ENCODE assay signal across 26 cellular contexts in genomic region chr18:75797046-75797445, GRCh38.
DNase-seq lines count a peak whose midpoint lies in the region; ATAC-seq, FAIRE-seq and TF ChIP-seq lines count a peak whose summit lies in the region.
"Had no signal": no experiment of that assay in that cellular context is flagged by ENCODE, and none has a peak within 500 bp of the region (broad histone marks: within the 10 kb centered on the region; RNA-seq: fewer than 3 reads in every experiment).

No MANE protein-coding gene starts in this region.

- H2BK5ac ChIP-seq in trophoblast cell (ENCODE audit: low read depth, low read length, poor library complexity), result no peak overlapping the region

- H3K9ac ChIP-seq in trophoblast cell (ENCODE audit: low read length), result no peak overlapping the region
- H3K9ac ChIP-seq: BLaER1 treated with 17β-estradiol and CSF1 and Interleukin-3, amounts not matched to agents 10 nM and 100 nM had no signal

- H2BK12ac ChIP-seq in trophoblast cell (ENCODE audit: low read length), result peak overlapping the region; percentile 89

- no peak for TF ChIP-seq CTCF in D721Med (IDR thresholded peaks at IDR 0.05; ENCODE audit: insufficient read depth, missing control alignments)

- no peak overlapping the region for H2AFZ ChIP-seq in trophoblast cell (ENCODE audit: insufficient read depth, low read length, poor library complexity)

- FAIRE-seq in D721Med (lab: Jason Lieb, UNC), result peak; percentile 94
- FAIRE-seq: A549, GM12878, GM12892, GM18507 had no signal

- peaks cover 22% of the 10 kb centered on the region for H3K79me1 ChIP-seq in trophoblast cell (ENCODE audit: low read length)

- H3K4me3 ChIP-seq in trophoblast cell (ENCODE audit: low read depth, low read length), result no peak overlapping the region
- H3K4me3 ChIP-seq: A549; BLaER1 treated with 17β-estradiol and CSF1 and Interleukin-3, amounts not matched to agents 10 nM and 100 nM; GM12878 had no signal

- no peak overlapping the region for H2AK5ac ChIP-seq in trophoblast cell (ENCODE audit: low read length)

- no peak overlapping the region for H4K12ac ChIP-seq in trophoblast cell (ENCODE audit: low read depth, low read length)

- H3K4ac ChIP-seq in trophoblast cell (ENCODE audit: low read depth, low read length), result no peak overlapping the region

- no peak overlapping the region for H2BK120ac ChIP-seq in trophoblast cell (ENCODE audit: insufficient read depth, low read length, poor library complexity)

- no peak overlapping the region for H3K27ac ChIP-seq in trophoblast cell (ENCODE audit: low read depth, low read length)
- H3K27ac ChIP-seq: 22Rv1; A549; BLaER1 treated with 17β-estradiol and CSF1 and Interleukin-3, amounts not matched to agents 10 nM and 100 nM; C4-2B had no signal

- H3K4me1 Mint-ChIP-seq in activated T-cell treated with anti-CD3 and anti-CD28 coated beads, Interleukin-2, amount 50 U/mL, for 4 hours (ENCODE audit: low read depth), result no peaks in the 10 kb centered on the region
- H3K4me1 Mint-ChIP-seq: B cell had no signal

- H4K91ac ChIP-seq in trophoblast cell (ENCODE audit: low read depth, low read length), result no peak overlapping the region

- H3K14ac ChIP-seq in trophoblast cell (ENCODE audit: low read length), result peak overlapping the region; percentile 40

- H3K18ac ChIP-seq in trophoblast cell (ENCODE audit: low read length), result no peak overlapping the region

- no peaks in the 10 kb centered on the region for H3K9me3 ChIP-seq in trophoblast cell (ENCODE audit: insufficient read depth, low read depth, low read length)
- H3K9me3 ChIP-seq: A549, Caco-2 had no signal

- ATAC-seq in activated T-cell treated with anti-CD3 and anti-CD28 coated beads, Interleukin-2, amount 50 U/mL, for 4 hours, result no peak
- ATAC-seq: A549; CD8-positive, alpha-beta T cell; GM12878 had no signal

- no CpG with 5 or more reads among the region's 1 CpG for WGBS in trophoblast cell (ENCODE audit: extremely low coverage, insufficient coverage, insufficient read length)

- no peak overlapping the region for H3K23ac ChIP-seq in trophoblast cell (ENCODE audit: low read length)

- H4K8ac ChIP-seq in trophoblast cell (ENCODE audit: low read depth, low read length), result no peak overlapping the region

- H3K36me3 Mint-ChIP-seq in activated T-cell treated with anti-CD3 and anti-CD28 coated beads, Interleukin-2, amount 50 U/mL, for 4 hours (ENCODE audit: insufficient read depth), result no peaks in the 10 kb centered on the region
- H3K36me3 Mint-ChIP-seq: CD8-positive, alpha-beta T cell had no signal

- H3K9me3 Mint-ChIP-seq in activated T-cell treated with anti-CD3 and anti-CD28 coated beads, Interleukin-2, amount 50 U/mL, for 4 hours, result peaks cover 13% of the 10 kb centered on the region
- H3K9me3 Mint-ChIP-seq: CD4-positive, alpha-beta T cell had no signal

- no peaks in the 10 kb centered on the region for H3K36me3 ChIP-seq in trophoblast cell (ENCODE audit: control insufficient read depth in 1 of 2, insufficient read depth in 2 of 2, low read length in 2 of 2)
- H3K36me3 ChIP-seq: BLaER1 treated with 17β-estradiol and CSF1 and Interleukin-3, amounts not matched to agents 10 nM and 100 nM had no signal

- H3K4me3 Mint-ChIP-seq in activated T-cell treated with anti-CD3 and anti-CD28 coated beads, Interleukin-2, amount 50 U/mL, for 4 hours, result no peak overlapping the region
- H3K4me3 Mint-ChIP-seq: B cell; CD4-positive, alpha-beta T cell; CD8-positive, alpha-beta T cell had no signal

- H3K79me2 ChIP-seq in trophoblast cell (ENCODE audit: control insufficient read depth, insufficient read depth, low read length, poor library complexity), result peaks cover 4% of the 10 kb centered on the region

- no peak overlapping the region for H3K4me2 ChIP-seq in trophoblast cell (ENCODE audit: low read length)
- H3K4me2 ChIP-seq: A549; BLaER1 treated with 17β-estradiol and CSF1 and Interleukin-3, amounts not matched to agents 10 nM and 100 nM had no signal

- H3K4me1 ChIP-seq in trophoblast cell (ENCODE audit: control insufficient read depth in 1 of 2, insufficient read depth in 2 of 2, low read length in 2 of 2), result peaks cover 10 to 12% of the 10 kb centered on the region in 2 experiments
- H3K4me1 ChIP-seq: A549; BLaER1 treated with 17β-estradiol and CSF1 and Interleukin-3, amounts not matched to agents 10 nM and 100 nM; Caco-2 had no signal

- DNase-seq in D721Med (ENCODE audit: insufficient read length, low spot score) (no peak), myocyte (ENCODE audit: low read depth) (peak; percentile 56), trophoblast cell (no peak), SIG-M5 (lab: John Stamatoyannopoulos, UW) (no peak)
- DNase-seq in activated T-cell treated with anti-CD3 and anti-CD28 coated beads, Interleukin-2, amount 50 U/mL, for 4 hours, result no peak
- no peak for DNase-seq in activated CD8-positive, alpha-beta memory T cell treated with anti-CD3 and anti-CD28 coated beads for 24 hours
- DNase-seq: AML-193; Caco-2; Calu3; CD4-positive, alpha-beta T cell; CD8-positive, alpha-beta T cell; DMS 273 treated with DMSO at 0.1 percent for 48 hours; DMS153; DMS53; DMS79; DND-41; EL; GDM1 had no signal

- no peaks in the 10 kb centered on the region for H3K27me3 ChIP-seq in trophoblast cell (ENCODE audit: insufficient read depth, low read length)

- peaks cover 10% of the 10 kb centered on the region for H3K27me3 Mint-ChIP-seq in activated T-cell treated with anti-CD3 and anti-CD28 coated beads, Interleukin-2, amount 50 U/mL, for 4 hours (ENCODE audit: low read depth)
- H3K27me3 Mint-ChIP-seq: B cell had no signal
